In the genomic region with DNA sequence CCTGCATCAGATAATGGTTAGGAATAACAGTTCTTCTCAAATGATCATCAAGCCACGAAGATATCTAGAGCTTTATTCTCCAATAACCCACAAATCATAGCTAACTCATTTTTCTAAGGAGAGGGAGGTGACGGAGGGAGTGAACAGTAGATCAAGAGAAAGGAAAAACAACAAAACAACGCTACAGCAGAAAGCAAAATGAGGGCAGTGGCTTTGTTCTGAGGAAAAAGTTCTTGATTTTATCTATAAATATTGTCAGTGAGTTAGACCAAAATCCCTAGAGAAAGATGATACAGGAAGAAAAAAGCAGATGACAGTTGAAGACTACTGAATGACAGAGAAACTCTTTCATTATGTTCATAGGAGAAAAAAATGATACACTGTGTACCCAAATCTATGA, we compare ENCODE assay signal across 12 cellular contexts.
"Had no signal": no experiment of that assay in that cellular context is flagged by ENCODE, and none has a peak within 500 bp of the region (broad histone marks: within the 10 kb centered on the region; RNA-seq: fewer than 3 reads in every experiment).

No MANE protein-coding gene starts in this region.

- H3K9me3 ChIP-seq: adrenal gland, colonic mucosa, suprapubic skin had no signal

- H3K27me3 ChIP-seq: adrenal gland, colonic mucosa, suprapubic skin had no signal

- H3K4me3 Mint-ChIP-seq: type B pancreatic cell had no signal

- H3K4me3 ChIP-seq: adrenal gland, colonic mucosa, suprapubic skin had no signal

- ATAC-seq: left colon had no signal

- H3K9me3 Mint-ChIP-seq: naive B cell had no signal

- H3K27ac ChIP-seq: adrenal gland, colonic mucosa, suprapubic skin had no signal

- H3K36me3 ChIP-seq: adrenal gland, colonic mucosa, suprapubic skin had no signal

- H3K27me3 Mint-ChIP-seq: naive B cell, type B pancreatic cell had no signal

- H3K4me1 ChIP-seq: adrenal gland, colonic mucosa had no signal

- H3K27ac Mint-ChIP-seq: type B pancreatic cell had no signal

- DNase-seq: activated naive CD4-positive, alpha-beta T cell; activated T-cell treated with anti-CD3 and anti-CD28 coated beads, Interleukin-2, amount 50 U/mL, for 1 hour; adrenal gland; colonic mucosa; foreskin melanocyte; head of caudate nucleus; left colon; naive B cell; posterior cingulate gyrus; stimulated activated naive CD4-positive, alpha-beta T cell had no signal
